ENCODE assay signal across 6 cellular contexts in the genomic region with DNA sequence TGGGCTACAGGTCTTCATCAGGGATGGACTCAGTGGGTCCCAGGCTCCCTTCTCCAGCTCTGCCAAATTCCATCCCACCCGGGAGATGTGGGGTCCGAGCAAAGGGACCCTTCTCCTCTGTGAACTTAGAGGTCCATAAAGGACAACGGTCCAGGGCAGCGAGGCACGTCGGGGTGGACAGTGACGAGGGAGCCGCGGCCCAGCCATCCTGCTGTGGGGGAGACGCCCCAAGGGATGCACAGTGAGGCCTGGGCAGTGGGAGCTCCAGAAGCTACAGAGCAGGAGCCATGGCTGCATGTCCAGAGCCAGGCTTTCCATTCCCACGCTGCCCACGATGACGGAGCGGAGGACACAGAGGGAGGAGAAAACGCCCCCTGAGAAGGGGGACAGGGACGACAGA.
"Had no signal": no experiment of that assay in that cellular context is flagged by ENCODE, and none has a peak within 500 bp of the region (broad histone marks: within the 10 kb centered on the region; RNA-seq: fewer than 3 reads in every experiment).

No MANE protein-coding gene starts in this region.

- ATAC-seq: K562 had no signal

- H3K27ac ChIP-seq: GM23248 had no signal

- H3K9ac ChIP-seq: GM23248 had no signal

- DNase-seq: GM23248, GOT3, H9, HCEC 1CT, IMR-90 had no signal

- H3K4me3 ChIP-seq: GM23248, K562 had no signal
